In the genomic region with DNA sequence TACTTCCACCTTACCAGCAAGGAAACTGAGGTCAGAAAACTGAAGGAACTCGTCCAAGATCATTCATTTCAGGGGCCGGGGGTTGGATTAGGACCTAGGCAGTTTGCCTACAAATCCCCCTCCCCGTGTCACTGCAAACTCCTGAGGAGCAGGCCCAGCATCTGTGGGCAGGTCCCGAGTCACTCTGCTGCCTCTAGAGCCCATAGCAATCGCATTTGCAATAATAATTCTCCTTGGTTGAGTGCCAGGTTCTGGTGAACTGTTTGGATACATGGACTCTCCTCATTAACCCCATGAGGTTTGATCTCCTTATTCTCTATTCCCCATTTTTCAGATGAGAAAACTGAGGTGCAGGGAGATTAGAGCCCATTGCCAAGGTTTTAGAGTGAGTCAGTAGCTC, we compare ENCODE assay signal across 8 cellular contexts. TPM values are rescaled to one million over a fixed set of nuclear protein-coding genes. Genes with fewer than 3 reads are reported as not detected.
DNase-seq lines count a peak whose midpoint lies in the region; ATAC-seq and TF ChIP-seq lines count a peak whose summit lies in the region.

No MANE protein-coding gene starts in this region.

- H3K9me3 ChIP-seq in DOHH2 (ENCODE audit: control insufficient read depth, insufficient read depth, low read length), result no peaks in the 10 kb centered on the region
- no peaks in the 10 kb centered on the region for H3K9me3 ChIP-seq in MM.1S (replicated peaks; ENCODE audit: insufficient read depth, low read length)
- no peaks in the 10 kb centered on the region for H3K9me3 ChIP-seq in mononuclear cell (ENCODE audit: low read depth, low read length)

- peaks cover 6% of the 10 kb centered on the region; the same call in 1 of the 2 replicates for H4K20me1 ChIP-seq in DOHH2 (ENCODE audit: control insufficient read depth, insufficient read depth, low read depth, low read length)
- no peaks in the 10 kb centered on the region for H4K20me1 ChIP-seq in MM.1S (ENCODE audit: insufficient read depth, low read length)

- peaks cover 40% of the 10 kb centered on the region for H3K36me3 ChIP-seq in DOHH2 (ENCODE audit: control insufficient read depth, low read length)
- no peaks in the 10 kb centered on the region; the same call in 1 of the 2 replicates for H3K36me3 ChIP-seq in MM.1S (replicated peaks; ENCODE audit: insufficient read depth, low read length)

- ATAC-seq in GM18873 (IDR thresholded peaks at IDR 0.05; ENCODE audit: low FRiP score, unreplicated experiment) (no peak), GM18909 (IDR thresholded peaks at IDR 0.05; ENCODE audit: poor library complexity, unreplicated experiment) (no peak), HG03439 (IDR thresholded peaks at IDR 0.05; ENCODE audit: unreplicated experiment) (no peak)

- no peaks in the 10 kb centered on the region for H3K9me2 ChIP-seq in DOHH2 (replicated peaks; ENCODE audit: control insufficient read depth, low read length)
- no peaks in the 10 kb centered on the region for H3K9me2 ChIP-seq in MM.1S (replicated peaks; ENCODE audit: insufficient read depth, low read length)

- H3F3A ChIP-seq in DOHH2 (ENCODE audit: control insufficient read depth, insufficient read depth), result peaks cover 6% of the 10 kb centered on the region; the same call in 1 of the 2 replicates
- peaks cover 5% of the 10 kb centered on the region; the same call in 1 of the 2 replicates for H3F3A ChIP-seq in MM.1S (ENCODE audit: insufficient read depth, low read length)

- no peaks in the 10 kb centered on the region for H3K27me3 ChIP-seq in DOHH2 (ENCODE audit: control insufficient read depth, low read length)
- H3K27me3 ChIP-seq in MM.1S (replicated peaks; ENCODE audit: insufficient read depth, low read length), result no peaks in the 10 kb centered on the region
- no peaks in the 10 kb centered on the region for H3K27me3 ChIP-seq in mononuclear cell (ENCODE audit: insufficient read depth, low read length)

- 0 out of 2 replicates have a peak overlapping the region, but pooled peaks have one; percentile 6 for H3K27ac ChIP-seq in DOHH2 (ENCODE audit: low read depth, low read length)
- no peak overlapping the region for H3K27ac ChIP-seq in MM.1S (ENCODE audit: low read length)

- H3K4me3 ChIP-seq in DOHH2 (ENCODE audit: low read length) (peak overlapping the region; percentile 98), MM.1S (ENCODE audit: low read length) (peak overlapping the region; percentile 85), cardiac fibroblast (replicated peaks in 1 of 2; ENCODE audit: low read depth in 2 of 2, low read length in 2 of 2) (peak overlapping the region; percentile 88 to 89), mononuclear cell (ENCODE audit: low read length) (peak overlapping the region; percentile 58)

- TF ChIP-seq CTCF in DOHH2 (IDR thresholded peaks at IDR 0.05; ENCODE audit: low read depth, low read length, poor library complexity, severe bottlenecking) (no peak), MM.1S (IDR thresholded peaks at IDR 0.05; ENCODE audit: low read length) (0 out of 2 replicates have a peak, but pooled peaks have one; percentile 12), cardiac fibroblast (IDR thresholded peaks at IDR 0.05; ENCODE audit: low read depth, low read length) (no peak)

- DNase-seq in MM.1S, result no peak
- peak; percentile 36 to 51 for DNase-seq in cardiac fibroblast (ENCODE audit: low read depth in 2 of 2)
- no peak for DNase-seq in stimulated activated CD4-positive, alpha-beta T cell treated with anti-CD3 and anti-CD28 coated beads, Interleukin-1b, Interleukin-23, amount 100 ng/mL, for 48 hours

- peak overlapping the region; percentile 65 for H3K9ac ChIP-seq in MM.1S (ENCODE audit: low read length)

- peak overlapping the region; percentile 49 for H2AFZ ChIP-seq in MM.1S (ENCODE audit: low read length)

- H3K4me1 ChIP-seq in DOHH2 (ENCODE audit: control insufficient read depth, low read length), result peaks cover 18% of the 10 kb centered on the region
- H3K4me1 ChIP-seq in MM.1S (ENCODE audit: low read length), result peaks cover 10% of the 10 kb centered on the region; the same call in 1 of the 2 replicates
- H3K4me1 ChIP-seq in mononuclear cell (ENCODE audit: insufficient read depth, low read length), result peaks cover 14% of the 10 kb centered on the region

- peak overlapping the region; percentile 98 for H3K4me2 ChIP-seq in DOHH2 (ENCODE audit: low read length)
- peak overlapping the region; percentile 87 for H3K4me2 ChIP-seq in MM.1S (ENCODE audit: low read depth, low read length)

- H3K79me2 ChIP-seq in DOHH2 (ENCODE audit: control insufficient read depth, low read length), result peaks cover 38% of the 10 kb centered on the region
- peaks cover 44% of the 10 kb centered on the region for H3K79me2 ChIP-seq in MM.1S (ENCODE audit: low read length)

RNA-seq across cellular contexts. Expression of gene PIN1, which starts 0.9 kb away (rescaled TPM):
- 44.7 TPM for total RNA-seq in mononuclear cell

RNA-seq across cellular contexts. Expression of gene UBL5, which starts 8.3 kb away (rescaled TPM):
- 75.8 TPM for total RNA-seq in mononuclear cell

RNA-seq across cellular contexts. Expression of gene FBXL12, which starts 17.1 kb away (rescaled TPM):
- total RNA-seq in mononuclear cell, result 17.1 TPM

Comparison
In these comparisons a context has a peak if more than half of its experiments do, and no peak if none do; other contexts are left out.
1. DNase-seq: peak in cardiac fibroblast (2 of 2); none in MM.1S (single experiment) and stimulated activated CD4-positive, alpha-beta T cell treated with anti-CD3 and anti-CD28 coated beads, Interleukin-1b, Interleukin-23, amount 100 ng/mL, for 48 hours (single experiment).
2. Peak in every context shown above with its lines, with median percentiles within 50 percentile points of each other: H3K4me3 ChIP-seq.